In the genomic region with DNA sequence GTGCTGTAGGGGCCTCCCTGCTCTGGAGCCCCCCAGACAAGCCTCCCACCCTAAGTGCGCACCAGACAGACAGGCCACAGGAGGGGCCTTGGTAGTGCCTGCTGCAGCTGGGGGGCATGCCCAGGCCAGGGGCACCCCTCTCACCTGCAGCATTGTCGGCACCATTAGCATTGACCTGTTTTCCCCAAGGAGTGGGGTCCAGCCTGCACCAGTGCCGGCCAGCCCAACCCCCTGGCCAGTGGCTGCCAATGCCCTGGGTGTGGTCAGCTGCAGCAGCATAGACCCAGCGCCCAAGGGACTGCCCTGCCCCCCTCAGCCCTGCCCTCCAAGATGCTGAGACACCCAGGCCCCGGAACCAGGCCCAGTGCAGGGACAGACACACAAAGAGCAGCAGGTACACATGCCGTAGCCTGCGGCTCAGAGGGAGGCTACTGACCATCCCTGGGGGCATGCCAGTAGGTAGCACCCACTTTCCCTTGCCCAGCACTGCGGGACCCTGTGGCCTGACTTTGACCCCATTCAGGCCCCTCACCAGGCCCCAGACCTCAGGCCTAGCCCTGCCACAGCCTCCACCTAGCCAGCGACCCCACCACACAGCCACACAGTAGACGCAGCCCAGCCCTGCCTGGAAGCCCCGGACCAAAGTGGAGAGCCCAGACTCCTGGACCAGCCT, we compare ENCODE assay signal across 10 cellular contexts. TPM values are rescaled to one million over a fixed set of nuclear protein-coding genes. Genes with fewer than 3 reads are reported as not detected.
DNase-seq lines count a peak whose midpoint lies in the region; ATAC-seq and TF ChIP-seq lines count a peak whose summit lies in the region.
"Had no signal": no experiment of that assay in that cellular context is flagged by ENCODE, and none has a peak within 500 bp of the region (broad histone marks: within the 10 kb centered on the region; RNA-seq: fewer than 3 reads in every experiment).

No MANE protein-coding gene starts in this region.

- H4K8ac ChIP-seq in mesenchymal stem cell (ENCODE audit: low read length) = no peak overlapping the region

- ATAC-seq in upper lobe of right lung (no peak), HG03280 (IDR thresholded peaks at IDR 0.05; ENCODE audit: unreplicated experiment) (no peak)

- H3K9ac ChIP-seq in colonic mucosa (ENCODE audit: low read depth in 2 of 2, low read length in 2 of 2) (no peak overlapping the region), mesenchymal stem cell (ENCODE audit: low read length) (peak overlapping the region; percentile 83)

- intact Hi-C loops in colonic mucosa (cut with DNase I) = loop anchor here (2.0 kb wide), 1 partner anchor 68 kb away; no protein-coding TSS in a partner anchor
- intact Hi-C loops in upper lobe of right lung (cut with DNase I) = no loop called here

- no peak overlapping the region for H2BK120ac ChIP-seq in mesenchymal stem cell (ENCODE audit: low read depth, low read length)

- H2AFZ ChIP-seq in mesenchymal stem cell (ENCODE audit: low read depth, low read length) = no peak overlapping the region

- H3K4me3 ChIP-seq in colonic mucosa (peak overlapping the region; percentile 39), mesenchymal stem cell (ENCODE audit: insufficient read depth in 1 of 2, low read depth in 1 of 2, low read length in 2 of 2) (peak overlapping the region; percentile 68 to 88), upper lobe of right lung (peak overlapping the region; percentile 42)

- no peak overlapping the region for H2AK5ac ChIP-seq in mesenchymal stem cell (ENCODE audit: low read length, severe bottlenecking)

- no peak for DNase-seq in activated T-cell treated with anti-CD3 and anti-CD28 coated beads, Interleukin-2, amount 50 U/mL, for 24 hours
- no peak for DNase-seq in activated T-cell treated with anti-CD3 and anti-CD28 coated beads, Interleukin-2, amount 50 U/mL, for 48 hours
- DNase-seq in colonic mucosa (no peak), mesenchymal stem cell (no peak), upper lobe of right lung (peak; percentile 65), GM13976 (ENCODE audit: low spot score) (no peak), OCI-M1 (lab: John Stamatoyannopoulos, UW) (no peak)
- DNase-seq: COR-L47, NCI-H1436 treated with DMSO at 0.1 percent for 48 hours had no signal

- H3K4me1 ChIP-seq in colonic mucosa (peaks cover 35% of the 10 kb centered on the region), mesenchymal stem cell (ENCODE audit: control insufficient read depth, insufficient read depth, low read depth, low read length) (peaks cover 89% of the 10 kb centered on the region), upper lobe of right lung (peaks cover 56% of the 10 kb centered on the region)

- no peak overlapping the region for H4K91ac ChIP-seq in mesenchymal stem cell (ENCODE audit: low read length)

- peaks cover 16% of the 10 kb centered on the region for H3K79me1 ChIP-seq in mesenchymal stem cell (replicated peaks; ENCODE audit: low read length, poor library complexity, severe bottlenecking)

- TF ChIP-seq CTCF in colonic mucosa (IDR thresholded peaks at IDR 0.05) = no peak
- TF ChIP-seq CTCF in upper lobe of right lung (IDR thresholded peaks at IDR 0.05) = no peak
- no peak for TF ChIP-seq CTCF in GM13976 (IDR thresholded peaks at IDR 0.05; ENCODE audit: borderline replicate concordance, control extremely low read depth, extremely low read depth, insufficient read depth, missing control alignments)

- H3K4me2 ChIP-seq in mesenchymal stem cell (ENCODE audit: low read length, poor library complexity, severe bottlenecking) = peak overlapping the region; percentile 81

- no peaks in the 10 kb centered on the region for H3K9me3 Mint-ChIP-seq in activated T-cell treated with anti-CD3 and anti-CD28 coated beads, Interleukin-2, amount 50 U/mL, for 24 hours

- H3K4me3 Mint-ChIP-seq in activated T-cell treated with anti-CD3 and anti-CD28 coated beads, Interleukin-2, amount 50 U/mL, for 24 hours = peak overlapping the region; percentile 74

- peaks cover 13% of the 10 kb centered on the region for H3K4me1 Mint-ChIP-seq in activated T-cell treated with anti-CD3 and anti-CD28 coated beads, Interleukin-2, amount 50 U/mL, for 24 hours (ENCODE audit: low read depth)

- peaks cover 22% of the 10 kb centered on the region for H3K27me3 ChIP-seq in colonic mucosa
- H3K27me3 ChIP-seq in mesenchymal stem cell (ENCODE audit: control insufficient read depth in 1 of 2, insufficient read depth in 1 of 2, low read length in 2 of 2) = no peaks in the 10 kb centered on the region
- peaks cover 4% of the 10 kb centered on the region for H3K27me3 ChIP-seq in upper lobe of right lung

- H3K23ac ChIP-seq in mesenchymal stem cell (ENCODE audit: low read length in 2 of 2) = no peak overlapping the region

- in situ Hi-C loops in GM13976 (cut with MboI; ENCODE audit: low sequenced_read_pairs, unreplicated experiment) = no loop called here

- no peak overlapping the region for H3K27ac ChIP-seq in colonic mucosa
- H3K27ac ChIP-seq in mesenchymal stem cell (ENCODE audit: low read length, poor library complexity, severe bottlenecking) = no peak overlapping the region
- H3K27ac ChIP-seq in upper lobe of right lung = no peak overlapping the region

- H3K27me3 Mint-ChIP-seq in activated T-cell treated with anti-CD3 and anti-CD28 coated beads, Interleukin-2, amount 50 U/mL, for 24 hours = peaks cover 34% of the 10 kb centered on the region

- WGBS in mesenchymal stem cell = 88% methylated on average over 11 of the region's 11 CpGs

- H3K36me3 ChIP-seq in colonic mucosa = no peaks in the 10 kb centered on the region
- H3K36me3 ChIP-seq in mesenchymal stem cell (ENCODE audit: control insufficient read depth in 1 of 2, insufficient read depth in 2 of 2, low read depth in 1 of 2, low read length in 2 of 2) = peaks cover 0 to 5% of the 10 kb centered on the region in 2 experiments
- no peaks in the 10 kb centered on the region for H3K36me3 ChIP-seq in upper lobe of right lung

- no peak overlapping the region for H2BK15ac ChIP-seq in mesenchymal stem cell (ENCODE audit: low read depth, poor library complexity, severe bottlenecking)

- H2BK12ac ChIP-seq in mesenchymal stem cell (ENCODE audit: low read length in 2 of 2) = peak overlapping the region in 1 of 2 experiments; percentile 16

- H3K27ac Mint-ChIP-seq in activated T-cell treated with anti-CD3 and anti-CD28 coated beads, Interleukin-2, amount 50 U/mL, for 24 hours = no peak overlapping the region

- H3K36me3 Mint-ChIP-seq in activated T-cell treated with anti-CD3 and anti-CD28 coated beads, Interleukin-2, amount 50 U/mL, for 24 hours (ENCODE audit: low read depth) = no peaks in the 10 kb centered on the region

- peak overlapping the region in 1 of 2 experiments; percentile 78 for H3K14ac ChIP-seq in mesenchymal stem cell (ENCODE audit: low read length in 2 of 2)

- H3K18ac ChIP-seq in mesenchymal stem cell (ENCODE audit: low read depth in 1 of 2, low read length in 2 of 2) = no peak overlapping the region

- H2BK5ac ChIP-seq in mesenchymal stem cell (ENCODE audit: low read depth, low read length, poor library complexity, severe bottlenecking) = no peak overlapping the region

- H3K9me3 ChIP-seq in colonic mucosa (no peaks in the 10 kb centered on the region), mesenchymal stem cell (ENCODE audit: control insufficient read depth, low read length) (no peaks in the 10 kb centered on the region), upper lobe of right lung (no peaks in the 10 kb centered on the region)

- H3K4ac ChIP-seq in mesenchymal stem cell (ENCODE audit: low read depth in 1 of 2, low read length in 2 of 2) = peak overlapping the region in 1 of 2 experiments; percentile 1

RNA-seq across cellular contexts. Expression of gene AHNAK2, which starts 1.0 kb away (rescaled TPM):
- total RNA-seq in colonic mucosa (10 to 100 TPM in 1 of 2 donors, 1 to 10 TPM in 1; 5.1 to 21.5 TPM), upper lobe of right lung (13.7 TPM)
- polyA plus RNA-seq in mesenchymal stem cell (2013, experiment 1 of 2) = 21.6 TPM
- polyA plus RNA-seq in mesenchymal stem cell (2013, experiment 2 of 2) = 19.4 TPM

RNA-seq across cellular contexts. Expression of gene CLBA1, which starts 8.4 kb away (rescaled TPM):
- total RNA-seq in colonic mucosa = 1 to 10 TPM; 3.8 TPM
- polyA plus RNA-seq in mesenchymal stem cell (2013, experiment 1 of 2) = 5.1 TPM
- polyA plus RNA-seq in mesenchymal stem cell (2013, experiment 2 of 2) = 5.4 TPM
- 6.9 TPM for total RNA-seq in upper lobe of right lung

RNA-seq across cellular contexts. Expression of gene CDCA4, which starts 43.7 kb away (rescaled TPM):
- total RNA-seq in colonic mucosa = 10 to 100 TPM in 1 of 2 donors, 1 to 10 TPM in 1; 8.3 to 16.3 TPM
- polyA plus RNA-seq in mesenchymal stem cell (2013, experiment 1 of 2) = 8.8 TPM
- polyA plus RNA-seq in mesenchymal stem cell (2013, experiment 2 of 2) = 8.9 TPM
- 4.1 TPM for total RNA-seq in upper lobe of right lung

RNA-seq across cellular contexts. Expression of gene PLD4, which starts 52.5 kb away (rescaled TPM):
- total RNA-seq in colonic mucosa (1 to 10 TPM in 1 of 2 donors, not detected in 1; 1.2 TPM), upper lobe of right lung (3.1 TPM)
- 0.01 TPM for polyA plus RNA-seq in mesenchymal stem cell (2013, experiment 1 of 2)
- not detected for polyA plus RNA-seq in mesenchymal stem cell (2013, experiment 2 of 2)
